ENCODE assay signal across 19 cellular contexts in the genomic region with DNA sequence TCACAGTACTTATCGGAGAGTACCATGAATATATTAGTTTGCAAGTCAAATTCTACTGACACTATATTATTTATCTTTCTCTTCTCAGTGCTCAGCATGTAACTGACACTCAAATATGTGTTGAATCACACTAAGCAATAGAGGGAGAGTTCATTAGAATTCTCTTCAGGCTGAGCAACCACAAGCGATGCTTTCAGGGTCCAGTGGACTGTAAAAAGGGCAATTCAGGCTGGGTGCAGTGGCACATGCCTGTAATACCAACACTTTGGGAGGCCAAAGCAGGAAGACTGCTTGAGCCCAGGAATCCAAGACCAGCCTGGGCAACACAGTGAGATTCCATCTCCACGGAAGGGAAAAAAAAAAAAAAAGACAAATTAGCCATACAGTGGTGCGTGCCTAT. TPM values are rescaled to one million over a fixed set of nuclear protein-coding genes. Genes with fewer than 3 reads are reported as not detected.
DNase-seq lines count a peak whose midpoint lies in the region; ATAC-seq and FAIRE-seq lines count a peak whose summit lies in the region.
"Had no signal": no experiment of that assay in that cellular context is flagged by ENCODE, and none has a peak within 500 bp of the region (broad histone marks: within the 10 kb centered on the region; RNA-seq: fewer than 3 reads in every experiment).

No MANE protein-coding gene starts in this region.

- no peak for DNase-seq in GM18507 (ENCODE audit: extremely low spot score, insufficient read length, low read depth)
- DNase-seq in activated T-helper 2 cell treated with anti-CD3 and anti-CD28 coated beads, Interferon-gamma antibody, Interleukin-2, Interleukin-4, amounts not matched to agents 10 μg/mL and 5 μg/mL and 100 μg/mL, durations not matched to agents 14 hours and 24 hours and 36 hours (ENCODE audit: low spot score): no peak
- DNase-seq in kidney glomerular epithelial cell (lab: John Stamatoyannopoulos, UW): peak; percentile 94
- DNase-seq in renal cortical epithelial cell (ENCODE audit: low read depth): peak; percentile 90
- DNase-seq in NCI-H187 treated with DMSO at 0.1 percent for 48 hours (lab: John Stamatoyannopoulos, UW): no peak
- no peak for DNase-seq in effector CD4-positive, alpha-beta T cell
- DNase-seq in left cardiac atrium: no peak
- no peak for DNase-seq in ecto neural progenitor cell (ENCODE audit: low spot score)
- DNase-seq: activated CD4-positive, alpha-beta T cell treated with anti-CD3 and anti-CD28 coated beads for 48 hours; CD4-positive, alpha-beta memory T cell; heart left ventricle; NCI-H1436 treated with DMSO at 0.1 percent for 48 hours; NCI-H524; stimulated activated CD4-positive, alpha-beta T cell treated with anti-CD3 and anti-CD28 coated beads, Interleukin-12 subunit alpha, Interleukin-12 subunit beta, amount 100 ng/mL, for 4 hours; stimulated activated naive CD8-positive, alpha-beta T cell treated with anti-CD3 and anti-CD28 coated beads, Interleukin-15, amount 100 ng/mL, for 72 hours; tibial artery had no signal

- H3K9me3 Mint-ChIP-seq in activated T-helper 2 cell treated with anti-CD3 and anti-CD28 coated beads, Interferon-gamma antibody, Interleukin-2, Interleukin-4, amounts not matched to agents 10 μg/mL and 5 μg/mL and 100 μg/mL, durations not matched to agents 14 hours and 24 hours and 36 hours: no peaks in the 10 kb centered on the region
- H3K9me3 Mint-ChIP-seq: CD4-positive, alpha-beta memory T cell; stimulated activated naive CD8-positive, alpha-beta T cell treated with anti-CD3 and anti-CD28 coated beads, Interleukin-15, amount 100 ng/mL, for 72 hours; T-helper 1 cell treated with Interleukin-12 subunit alpha and Interleukin-12 subunit beta and Interleukin-4 antibody, amounts not matched to agents 30 μg/mL and 1 μg/mL, for 36 hours had no signal

- no peaks in the 10 kb centered on the region for H3K36me3 Mint-ChIP-seq in activated T-helper 2 cell treated with anti-CD3 and anti-CD28 coated beads, Interferon-gamma antibody, Interleukin-2, Interleukin-4, amounts not matched to agents 10 μg/mL and 5 μg/mL and 100 μg/mL, durations not matched to agents 14 hours and 24 hours and 36 hours (ENCODE audit: low read depth)
- H3K36me3 Mint-ChIP-seq: activated naive CD8-positive, alpha-beta T cell had no signal

- intact Hi-C loops in activated T-helper 2 cell treated with anti-CD3 and anti-CD28 coated beads, Interferon-gamma antibody, Interleukin-2, Interleukin-4, amounts not matched to agents 10 μg/mL and 5 μg/mL and 100 μg/mL, durations not matched to agents 14 hours and 24 hours and 36 hours (cut with micrococcal nuclease): no loop called here
- intact Hi-C loops in left cardiac atrium (cut with DNase I): no loop called here

- H3K4me1 Mint-ChIP-seq in activated T-helper 2 cell treated with anti-CD3 and anti-CD28 coated beads, Interferon-gamma antibody, Interleukin-2, Interleukin-4, amounts not matched to agents 10 μg/mL and 5 μg/mL and 100 μg/mL, durations not matched to agents 14 hours and 24 hours and 36 hours (ENCODE audit: low read depth): peaks cover 22% of the 10 kb centered on the region

- H3K4me3 Mint-ChIP-seq in activated T-helper 2 cell treated with anti-CD3 and anti-CD28 coated beads, Interferon-gamma antibody, Interleukin-2, Interleukin-4, amounts not matched to agents 10 μg/mL and 5 μg/mL and 100 μg/mL, durations not matched to agents 14 hours and 24 hours and 36 hours (ENCODE audit: low read depth): no peak overlapping the region
- H3K4me3 Mint-ChIP-seq: activated naive CD8-positive, alpha-beta T cell; CD4-positive, alpha-beta memory T cell; stimulated activated naive CD8-positive, alpha-beta T cell treated with anti-CD3 and anti-CD28 coated beads, Interleukin-15, amount 100 ng/mL, for 72 hours; T-helper 1 cell treated with Interleukin-12 subunit alpha and Interleukin-12 subunit beta and Interleukin-4 antibody, amounts not matched to agents 30 μg/mL and 1 μg/mL, for 36 hours had no signal

- no peak for ATAC-seq in left cardiac atrium
- ATAC-seq: heart left ventricle had no signal

- peak overlapping the region; percentile 19 for H3K27ac Mint-ChIP-seq in activated T-helper 2 cell treated with anti-CD3 and anti-CD28 coated beads, Interferon-gamma antibody, Interleukin-2, Interleukin-4, amounts not matched to agents 10 μg/mL and 5 μg/mL and 100 μg/mL, durations not matched to agents 14 hours and 24 hours and 36 hours
- H3K27ac Mint-ChIP-seq: activated naive CD8-positive, alpha-beta T cell; stimulated activated naive CD8-positive, alpha-beta T cell treated with anti-CD3 and anti-CD28 coated beads, Interleukin-15, amount 100 ng/mL, for 72 hours; T-helper 1 cell treated with Interleukin-12 subunit alpha and Interleukin-12 subunit beta and Interleukin-4 antibody, amounts not matched to agents 30 μg/mL and 1 μg/mL, for 36 hours had no signal

- H3K27me3 Mint-ChIP-seq in activated T-helper 2 cell treated with anti-CD3 and anti-CD28 coated beads, Interferon-gamma antibody, Interleukin-2, Interleukin-4, amounts not matched to agents 10 μg/mL and 5 μg/mL and 100 μg/mL, durations not matched to agents 14 hours and 24 hours and 36 hours (ENCODE audit: low read depth): no peaks in the 10 kb centered on the region
- H3K27me3 Mint-ChIP-seq: activated naive CD8-positive, alpha-beta T cell; CD4-positive, alpha-beta memory T cell; stimulated activated naive CD8-positive, alpha-beta T cell treated with anti-CD3 and anti-CD28 coated beads, Interleukin-15, amount 100 ng/mL, for 72 hours had no signal

- FAIRE-seq in GM18507 (lab: Jason Lieb, UNC): peak; percentile 68
- FAIRE-seq: colon had no signal

RNA-seq across cellular contexts. Expression of a gene that starts 16.3 kb away (rescaled TPM):
- 35.5 and 35.6 TPM in 2 replicates for total RNA-seq in activated T-helper 2 cell treated with anti-CD3 and anti-CD28 coated beads, Interferon-gamma antibody, Interleukin-2, Interleukin-4, amounts not matched to agents 10 μg/mL and 5 μg/mL and 100 μg/mL, durations not matched to agents 14 hours and 24 hours and 36 hours
- total RNA-seq in renal cortical epithelial cell (19.1 and 25.0 TPM in 2 replicates), left cardiac atrium (10 to 100 TPM; 16.6 to 18.8 TPM)

RNA-seq across cellular contexts. Expression of a gene that starts 21.5 kb away (rescaled TPM):
- total RNA-seq in activated T-helper 2 cell treated with anti-CD3 and anti-CD28 coated beads, Interferon-gamma antibody, Interleukin-2, Interleukin-4, amounts not matched to agents 10 μg/mL and 5 μg/mL and 100 μg/mL, durations not matched to agents 14 hours and 24 hours and 36 hours: 62.1 and 66.0 TPM in 2 replicates
- total RNA-seq in renal cortical epithelial cell: 7.8 and 16.8 TPM in 2 replicates
- total RNA-seq in left cardiac atrium: 10 to 100 TPM; 15.6 to 16.9 TPM

RNA-seq across cellular contexts. Expression of a gene that starts 56.4 kb away (rescaled TPM):
- total RNA-seq in activated T-helper 2 cell treated with anti-CD3 and anti-CD28 coated beads, Interferon-gamma antibody, Interleukin-2, Interleukin-4, amounts not matched to agents 10 μg/mL and 5 μg/mL and 100 μg/mL, durations not matched to agents 14 hours and 24 hours and 36 hours: 2,151 and 2,259 TPM in 2 replicates
- total RNA-seq in renal cortical epithelial cell: 594 and 977 TPM in 2 replicates
- 100 to 1,000 TPM; 343 to 402 TPM for total RNA-seq in left cardiac atrium

Comparison
In these comparisons a context has a peak if more than half of its experiments do, and no peak if none do; other contexts are left out.
1. DNase-seq: peak in kidney glomerular epithelial cell (single experiment) and renal cortical epithelial cell (single experiment); none in GM18507 (single experiment), activated T-helper 2 cell treated with anti-CD3 and anti-CD28 coated beads, Interferon-gamma antibody, Interleukin-2, Interleukin-4, amounts not matched to agents 10 μg/mL and 5 μg/mL and 100 μg/mL, durations not matched to agents 14 hours and 24 hours and 36 hours (single experiment), NCI-H187 treated with DMSO at 0.1 percent for 48 hours (single experiment), effector CD4-positive, alpha-beta T cell (single experiment), left cardiac atrium (single experiment) and ecto neural progenitor cell (single experiment).